10 cellular contexts compared by ENCODE assay signal in genomic region chr3:159928692-159929091, GRCh38. TPM values are rescaled to one million over a fixed set of nuclear protein-coding genes. Genes with fewer than 3 reads are reported as not detected.
DNase-seq lines count a peak whose midpoint lies in the region; ATAC-seq and TF ChIP-seq lines count a peak whose summit lies in the region.
"Had no signal": no experiment of that assay in that cellular context is flagged by ENCODE, and none has a peak within 500 bp of the region (broad histone marks: within the 10 kb centered on the region; RNA-seq: fewer than 3 reads in every experiment).

No MANE protein-coding gene starts in this region.

- H3K36me3 Mint-ChIP-seq in activated naive CD4-positive, alpha-beta T cell treated with anti-CD3 and anti-CD28 coated beads for 36 hours (ENCODE audit: low read depth): peaks cover 3% of the 10 kb centered on the region

- H3K27ac Mint-ChIP-seq in activated naive CD4-positive, alpha-beta T cell treated with anti-CD3 and anti-CD28 coated beads for 36 hours: no peak overlapping the region

- H3K4me3 Mint-ChIP-seq in activated naive CD4-positive, alpha-beta T cell treated with anti-CD3 and anti-CD28 coated beads for 36 hours: no peak overlapping the region

- DNase-seq in GM04503 (ENCODE audit: low read depth): peak; percentile 99
- DNase-seq in SJCRH30: peak; percentile 6 to 8
- peak; percentile 85 for DNase-seq in fibroblast of pulmonary artery (ENCODE audit: low read depth)
- peak; percentile 91 for DNase-seq in retinal pigment epithelial cell (ENCODE audit: low read depth)
- no peak for DNase-seq in stimulated activated CD8-positive, alpha-beta memory T cell treated with anti-CD3 and anti-CD28 coated beads, Interleukin-4, amount 100 ng/mL, for 48 hours
- DNase-seq in activated naive CD4-positive, alpha-beta T cell treated with anti-CD3 and anti-CD28 coated beads for 36 hours: no peak
- DNase-seq in ureter (ENCODE audit: low spot score): no peak
- DNase-seq: naive B cell had no signal

- intact Hi-C loops in activated naive CD4-positive, alpha-beta T cell treated with anti-CD3 and anti-CD28 coated beads for 36 hours (cut with micrococcal nuclease): loop anchor here (5.0 kb wide), 1 partner anchor 59 kb away; the partner anchor contains the start of gene IL12A

- peak overlapping the region; percentile 24 for H3K27ac ChIP-seq in SJCRH30

- TF ChIP-seq CTCF in fibroblast of pulmonary artery (IDR thresholded peaks at IDR 0.05; ENCODE audit: low read length, missing control alignments) (no peak), retinal pigment epithelial cell (conservative IDR thresholded peaks at IDR 0.05; ENCODE audit: low read depth, low read length) (no peak)

- no peak for ATAC-seq in GM18873 (IDR thresholded peaks at IDR 0.05; ENCODE audit: low FRiP score, unreplicated experiment)

- CTCF ChIA-PET in activated naive CD4-positive, alpha-beta T cell treated with anti-CD3 and anti-CD28 coated beads for 36 hours (lab: Charles Lee): interaction anchor here (0.8 to 1.6 kb wide), 2 partner anchors 75 to 78 kb away, joined by 3 to 6 read pairs; no protein-coding TSS in a partner anchor

- peaks cover 3% of the 10 kb centered on the region for H3K27me3 Mint-ChIP-seq in activated naive CD4-positive, alpha-beta T cell treated with anti-CD3 and anti-CD28 coated beads for 36 hours (ENCODE audit: low read depth)
- H3K27me3 Mint-ChIP-seq: naive B cell had no signal

- peaks cover 9% of the 10 kb centered on the region for H3K9me3 Mint-ChIP-seq in activated naive CD4-positive, alpha-beta T cell treated with anti-CD3 and anti-CD28 coated beads for 36 hours

- no peaks in the 10 kb centered on the region for H3K4me1 Mint-ChIP-seq in activated naive CD4-positive, alpha-beta T cell treated with anti-CD3 and anti-CD28 coated beads for 36 hours (ENCODE audit: low read depth)

- H3K9me3 ChIP-seq in SJCRH30 (replicated peaks): no peaks in the 10 kb centered on the region

- no peaks in the 10 kb centered on the region for H3K27me3 ChIP-seq in SJCRH30

- H3K4me3 ChIP-seq in SJCRH30: no peak overlapping the region
- H3K4me3 ChIP-seq in fibroblast of pulmonary artery (replicated peaks; ENCODE audit: low read depth, low read length): no peak overlapping the region
- no peak overlapping the region for H3K4me3 ChIP-seq in retinal pigment epithelial cell (ENCODE audit: low read length)

- H3K4me1 ChIP-seq in SJCRH30: 0 out of 2 replicates have a peak, but pooled peaks cover 4% of the 10 kb centered on the region

- H3K36me3 ChIP-seq in SJCRH30: no peaks in the 10 kb centered on the region

RNA-seq across cellular contexts. Expression of gene IL12A, which starts 59.9 kb away (rescaled TPM):
- 0.05 TPM in 1 of 2 replicates, not detected in the other for total RNA-seq in SJCRH30 (2014; rRNA removed; shearing (Covaris generic))
- total RNA-seq in activated naive CD4-positive, alpha-beta T cell treated with anti-CD3 and anti-CD28 coated beads for 36 hours: not detected
- 1.1 TPM for total RNA-seq in ureter
- total RNA-seq: HT-29 had no signal

Comparison
In these comparisons a context has a peak if more than half of its experiments do, and no peak if none do; other contexts are left out.
1. DNase-seq: peak in GM04503 (single experiment), SJCRH30 (2 of 2), fibroblast of pulmonary artery (single experiment) and retinal pigment epithelial cell (single experiment); none in stimulated activated CD8-positive, alpha-beta memory T cell treated with anti-CD3 and anti-CD28 coated beads, Interleukin-4, amount 100 ng/mL, for 48 hours (single experiment), activated naive CD4-positive, alpha-beta T cell treated with anti-CD3 and anti-CD28 coated beads for 36 hours (single experiment) and ureter (single experiment).